Comparison of ENCODE assay signal across 16 cellular contexts in genomic region chr4:147840846-147841732, GRCh38.
DNase-seq lines count a peak whose midpoint lies in the region; ATAC-seq and TF ChIP-seq lines count a peak whose summit lies in the region.
"Had no signal": no experiment of that assay in that cellular context is flagged by ENCODE, and none has a peak within 500 bp of the region (broad histone marks: within the 10 kb centered on the region; RNA-seq: fewer than 3 reads in every experiment).

No MANE protein-coding gene starts in this region.

- DNase-seq in fibroblast of the aortic adventitia (ENCODE audit: low read depth) (peak; percentile 51), erythroblast (lab: John Stamatoyannopoulos, UW) (no peak), NCI-H2196 (lab: John Stamatoyannopoulos, UW; ENCODE audit: unreplicated experiment) (no peak), G401 (ENCODE audit: low spot score) (no peak), NCI-H524 (lab: John Stamatoyannopoulos, UW) (no peak)
- DNase-seq: activated CD4-positive, alpha-beta T cell treated with anti-CD3 and anti-CD28 coated beads, Interleukin-2, amount 10 ng/mL, durations not matched to agents 24 days and 14 days; activated naive CD4-positive, alpha-beta T cell treated with anti-CD3 and anti-CD28 coated beads, Interleukin-2, amount 50 U/mL, for 16 hours; CD4-positive, CD25-positive, alpha-beta regulatory T cell; head of caudate nucleus; midbrain; right lobe of liver had no signal

- TF ChIP-seq POLR2A in erythroblast (IDR thresholded peaks at IDR 0.05; ENCODE audit: low read length), result no peak

- in situ Hi-C loops in G401 (cut with HindIII; ENCODE audit: low sequenced_read_pairs), result no loop called here

- ATAC-seq in GM18858 (IDR thresholded peaks at IDR 0.05; ENCODE audit: unreplicated experiment), result peak; percentile 58
- peak; percentile 50 for ATAC-seq in GM21717 (IDR thresholded peaks at IDR 0.05; ENCODE audit: unreplicated experiment)
- ATAC-seq in HG03280 (IDR thresholded peaks at IDR 0.05; ENCODE audit: unreplicated experiment), result peak; percentile 47
- ATAC-seq: right lobe of liver had no signal

- TF ChIP-seq CTCF in fibroblast of the aortic adventitia (IDR thresholded peaks at IDR 0.05; ENCODE audit: insufficient read depth, low read length), result no peak

- H3K4me3 ChIP-seq in fibroblast of the aortic adventitia (ENCODE audit: low read depth, low read length), result no peak overlapping the region
- H3K4me3 ChIP-seq: coronary artery, right lobe of liver, SJSA1 had no signal
